17 cellular contexts compared by ENCODE assay signal in genomic region chr14:71576472-71576871, GRCh38.
A peak's percentile ranks its signal among the peaks of the same experiment; 100 is the strongest.
DNase-seq lines count a peak whose midpoint lies in the region; ATAC-seq, FAIRE-seq and TF ChIP-seq lines count a peak whose summit lies in the region.
"Had no signal": no experiment of that assay in that cellular context is flagged by ENCODE, and none has a peak within 500 bp of the region (broad histone marks: within the 10 kb centered on the region; RNA-seq: fewer than 3 reads in every experiment).

No MANE protein-coding gene starts in this region.

- H3K9me3 ChIP-seq in KOPT-K1 (ENCODE audit: insufficient read depth, low read length, poor library complexity, severe bottlenecking) (no peaks in the 10 kb centered on the region), neural progenitor cell (ENCODE audit: low read depth) (no peaks in the 10 kb centered on the region)
- H3K9me3 ChIP-seq: Caco-2 had no signal

- H3K9ac ChIP-seq in neural progenitor cell, result no peak overlapping the region

- H3K36me3 ChIP-seq in KOPT-K1 (ENCODE audit: insufficient read depth, low read length) (no peaks in the 10 kb centered on the region), neural progenitor cell (no peaks in the 10 kb centered on the region)

- no peaks in the 10 kb centered on the region for H3K27me3 ChIP-seq in neural progenitor cell

- peak; percentile 34 for DNase-seq in activated CD4-positive, alpha-beta T cell treated with anti-CD3 and anti-CD28 coated beads, Interleukin-2, amount 10 ng/mL, durations not matched to agents 24 days and 14 days
- DNase-seq in activated CD4-positive, alpha-beta T cell treated with anti-CD3 and anti-CD28 coated beads for 36 hours, result no peak
- DNase-seq in neural progenitor cell (ENCODE audit: low spot score) (no peak), RCC 7860 (ENCODE audit: low spot score) (no peak)
- DNase-seq in activated naive CD4-positive, alpha-beta T cell treated with anti-CD3 and anti-CD28 coated beads for 36 hours, result no peak
- DNase-seq: Caco-2; CD8-positive, alpha-beta T cell; DND-41; GDM1; GOT3; H9 had no signal

- no peak for FAIRE-seq in RCC 7860 (lab: Jason Lieb, UNC)
- FAIRE-seq: GM12892 had no signal

- POLR2A ChIA-PET in activated CD4-positive, alpha-beta T cell treated with anti-CD3 and anti-CD28 coated beads for 36 hours (lab: Charles Lee), result no interaction called here

- TF ChIP-seq CTCF in brain (conservative IDR thresholded peaks at IDR 0.05) (no peak), neural progenitor cell (IDR thresholded peaks at IDR 0.05) (no peak)

- intact Hi-C loops in activated CD4-positive, alpha-beta T cell treated with anti-CD3 and anti-CD28 coated beads, Interleukin-2, amount 10 ng/mL, durations not matched to agents 24 days and 14 days (cut with micrococcal nuclease), result no loop called here
- intact Hi-C loops in activated CD4-positive, alpha-beta T cell treated with anti-CD3 and anti-CD28 coated beads for 36 hours (cut with DNase I, micrococcal nuclease), result no loop called here
- intact Hi-C loops in activated naive CD4-positive, alpha-beta T cell treated with anti-CD3 and anti-CD28 coated beads for 36 hours (cut with micrococcal nuclease), result no loop called here

- no peak overlapping the region for H3K4me3 ChIP-seq in neural progenitor cell

- H3K9me3 Mint-ChIP-seq in activated CD4-positive, alpha-beta T cell treated with anti-CD3 and anti-CD28 coated beads, Interleukin-2, amount 10 ng/mL, durations not matched to agents 24 days and 14 days, result no peaks in the 10 kb centered on the region
- no peaks in the 10 kb centered on the region for H3K9me3 Mint-ChIP-seq in activated CD4-positive, alpha-beta T cell treated with anti-CD3 and anti-CD28 coated beads for 36 hours (ENCODE audit: low read depth)
- H3K9me3 Mint-ChIP-seq in brain (no peaks in the 10 kb centered on the region), neural progenitor cell (no peaks in the 10 kb centered on the region)
- no peaks in the 10 kb centered on the region for H3K9me3 Mint-ChIP-seq in activated naive CD4-positive, alpha-beta T cell treated with anti-CD3 and anti-CD28 coated beads for 36 hours
- H3K9me3 Mint-ChIP-seq: CD14-positive monocyte; CD8-positive, alpha-beta T cell; H9 had no signal

- no peak overlapping the region for H3K27ac Mint-ChIP-seq in activated CD4-positive, alpha-beta T cell treated with anti-CD3 and anti-CD28 coated beads, Interleukin-2, amount 10 ng/mL, durations not matched to agents 24 days and 14 days
- H3K27ac Mint-ChIP-seq in activated CD4-positive, alpha-beta T cell treated with anti-CD3 and anti-CD28 coated beads for 36 hours, result no peak overlapping the region
- H3K27ac Mint-ChIP-seq in brain (peak overlapping the region in 3 of 5 experiments; percentile 4 to 24 (median 16)), neural progenitor cell (peak overlapping the region; percentile 35)
- no peak overlapping the region for H3K27ac Mint-ChIP-seq in activated naive CD4-positive, alpha-beta T cell treated with anti-CD3 and anti-CD28 coated beads for 36 hours
- H3K27ac Mint-ChIP-seq: CD8-positive, alpha-beta T cell had no signal

- no peak for ATAC-seq in activated CD4-positive, alpha-beta T cell treated with anti-CD3 and anti-CD28 coated beads for 36 hours
- no peak for ATAC-seq in HG02970 (IDR thresholded peaks at IDR 0.05; ENCODE audit: low FRiP score, unreplicated experiment)
- ATAC-seq: CD8-positive, alpha-beta T cell had no signal

- H3K4me1 Mint-ChIP-seq in activated CD4-positive, alpha-beta T cell treated with anti-CD3 and anti-CD28 coated beads, Interleukin-2, amount 10 ng/mL, durations not matched to agents 24 days and 14 days, result peaks cover 13% of the 10 kb centered on the region
- H3K4me1 Mint-ChIP-seq in activated CD4-positive, alpha-beta T cell treated with anti-CD3 and anti-CD28 coated beads for 36 hours, result peaks cover 21% of the 10 kb centered on the region
- H3K4me1 Mint-ChIP-seq in brain (peaks cover 47% of the 10 kb centered on the region), neural progenitor cell (peaks cover 27% of the 10 kb centered on the region)
- H3K4me1 Mint-ChIP-seq in activated naive CD4-positive, alpha-beta T cell treated with anti-CD3 and anti-CD28 coated beads for 36 hours (ENCODE audit: low read depth), result peaks cover 23% of the 10 kb centered on the region

- H3K79me2 ChIP-seq in neural progenitor cell (ENCODE audit: low read depth), result no peaks in the 10 kb centered on the region

- H3K4me3 Mint-ChIP-seq in activated CD4-positive, alpha-beta T cell treated with anti-CD3 and anti-CD28 coated beads, Interleukin-2, amount 10 ng/mL, durations not matched to agents 24 days and 14 days, result no peak overlapping the region
- H3K4me3 Mint-ChIP-seq in activated CD4-positive, alpha-beta T cell treated with anti-CD3 and anti-CD28 coated beads for 36 hours, result no peak overlapping the region
- H3K4me3 Mint-ChIP-seq in brain (no peak overlapping the region), neural progenitor cell (no peak overlapping the region)
- H3K4me3 Mint-ChIP-seq in activated naive CD4-positive, alpha-beta T cell treated with anti-CD3 and anti-CD28 coated beads for 36 hours, result no peak overlapping the region
- H3K4me3 Mint-ChIP-seq: CD14-positive monocyte; CD8-positive, alpha-beta T cell; H9 had no signal

- H3K4me2 ChIP-seq in neural progenitor cell, result no peak overlapping the region

- CTCF ChIA-PET in activated CD4-positive, alpha-beta T cell treated with anti-CD3 and anti-CD28 coated beads for 36 hours (lab: Charles Lee), result interaction anchor here (0.7 to 0.9 kb wide), 2 partner anchors 10 to 24 kb away, joined by 3 read pairs; no protein-coding TSS in a partner anchor
- CTCF ChIA-PET in activated naive CD4-positive, alpha-beta T cell treated with anti-CD3 and anti-CD28 coated beads for 36 hours (lab: Charles Lee), result no interaction called here

- peaks cover 13% of the 10 kb centered on the region for H3K4me1 ChIP-seq in neural progenitor cell

- H3K27ac ChIP-seq in KOPT-K1 (ENCODE audit: low read depth, low read length, poor library complexity, severe bottlenecking), result peak overlapping the region; percentile 8
- no peak overlapping the region for H3K27ac ChIP-seq in neural progenitor cell
- H3K27ac ChIP-seq: 22Rv1 had no signal

- peaks cover 7% of the 10 kb centered on the region for H3K36me3 Mint-ChIP-seq in activated CD4-positive, alpha-beta T cell treated with anti-CD3 and anti-CD28 coated beads, Interleukin-2, amount 10 ng/mL, durations not matched to agents 24 days and 14 days (ENCODE audit: low read depth)
- peaks cover 2% of the 10 kb centered on the region for H3K36me3 Mint-ChIP-seq in activated CD4-positive, alpha-beta T cell treated with anti-CD3 and anti-CD28 coated beads for 36 hours (ENCODE audit: low read depth)
- H3K36me3 Mint-ChIP-seq in brain (no peaks in the 10 kb centered on the region), neural progenitor cell (no peaks in the 10 kb centered on the region)
- H3K36me3 Mint-ChIP-seq in activated naive CD4-positive, alpha-beta T cell treated with anti-CD3 and anti-CD28 coated beads for 36 hours (ENCODE audit: low read depth), result no peaks in the 10 kb centered on the region
- H3K36me3 Mint-ChIP-seq: CD8-positive, alpha-beta T cell had no signal

- no peak overlapping the region for H2AFZ ChIP-seq in neural progenitor cell (replicated peaks)

- H3F3A ChIP-seq in neural progenitor cell (ENCODE audit: low read depth), result peaks cover 3% of the 10 kb centered on the region

- H4K20me1 ChIP-seq in neural progenitor cell (ENCODE audit: low read depth), result peaks cover 5% of the 10 kb centered on the region

- H3K27me3 Mint-ChIP-seq in activated CD4-positive, alpha-beta T cell treated with anti-CD3 and anti-CD28 coated beads, Interleukin-2, amount 10 ng/mL, durations not matched to agents 24 days and 14 days, result no peaks in the 10 kb centered on the region
- H3K27me3 Mint-ChIP-seq in activated CD4-positive, alpha-beta T cell treated with anti-CD3 and anti-CD28 coated beads for 36 hours, result no peaks in the 10 kb centered on the region
- no peaks in the 10 kb centered on the region for H3K27me3 Mint-ChIP-seq in brain
- H3K27me3 Mint-ChIP-seq in neural progenitor cell (ENCODE audit: insufficient read depth, low read depth), result no peaks in the 10 kb centered on the region
- no peaks in the 10 kb centered on the region for H3K27me3 Mint-ChIP-seq in activated naive CD4-positive, alpha-beta T cell treated with anti-CD3 and anti-CD28 coated beads for 36 hours (ENCODE audit: low read depth)

Comparison
In these comparisons a context has a peak if more than half of its experiments do, and no peak if none do; other contexts are left out.
1. H3K27ac Mint-ChIP-seq: peak in brain (3 of 5) and neural progenitor cell (single experiment); none in activated CD4-positive, alpha-beta T cell treated with anti-CD3 and anti-CD28 coated beads, Interleukin-2, amount 10 ng/mL, durations not matched to agents 24 days and 14 days (single experiment), activated CD4-positive, alpha-beta T cell treated with anti-CD3 and anti-CD28 coated beads for 36 hours (single experiment) and activated naive CD4-positive, alpha-beta T cell treated with anti-CD3 and anti-CD28 coated beads for 36 hours (single experiment).